ENCODE assay signal across 10 cellular contexts in the genomic region with DNA sequence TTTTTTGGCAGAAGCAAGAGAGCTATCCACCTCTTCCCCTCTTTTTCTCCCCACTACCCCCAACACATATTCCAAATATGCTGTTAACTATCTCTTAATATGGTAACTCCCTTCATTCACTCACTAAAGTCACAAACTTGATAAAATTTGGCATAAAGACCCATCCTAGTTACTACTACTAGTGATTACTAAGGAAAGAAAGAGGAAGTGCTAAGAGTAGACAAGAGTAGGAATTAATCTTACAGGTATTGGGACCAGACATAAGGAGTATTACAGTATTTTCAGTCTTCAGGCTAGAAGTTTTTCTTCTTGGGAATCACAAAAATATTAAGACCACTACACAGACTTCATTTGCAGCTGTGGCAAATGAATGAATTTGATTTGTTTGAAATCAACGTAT. TPM values are rescaled to one million over a fixed set of nuclear protein-coding genes. Genes with fewer than 3 reads are reported as not detected.
DNase-seq lines count a peak whose midpoint lies in the region; ATAC-seq lines count a peak whose summit lies in the region.
"Had no signal": no experiment of that assay in that cellular context is flagged by ENCODE, and none has a peak within 500 bp of the region (broad histone marks: within the 10 kb centered on the region; RNA-seq: fewer than 3 reads in every experiment).

No MANE protein-coding gene starts in this region.

- no peak overlapping the region; the same call in 1 of the 2 replicates for H3K9ac ChIP-seq in HUES64 (ENCODE audit: low read depth, low read length)
- H3K9ac ChIP-seq in muscle layer of colon (ENCODE audit: low read length) = no peak overlapping the region

- ATAC-seq in GM19452 (IDR thresholded peaks at IDR 0.05; ENCODE audit: unreplicated experiment) (no peak), esophagus mucosa (no peak)

- DNase-seq in dermis blood vessel endothelial cell = peak; percentile 26
- no peak for DNase-seq in ureter (ENCODE audit: low spot score)
- no peak for DNase-seq in NCI-H1105 (lab: John Stamatoyannopoulos, UW)
- DNase-seq: activated CD4-positive, alpha-beta T cell treated with anti-CD3 and anti-CD28 coated beads for 1 hour had no signal

- H3K79me2 ChIP-seq in ACC112 (ENCODE audit: control insufficient read depth, insufficient read depth, low read length, unreplicated experiment) = peaks cover 55% of the 10 kb centered on the region

- H3K4me1 ChIP-seq in ACC112 (ENCODE audit: control insufficient read depth, insufficient read depth, low read length, unreplicated experiment) = peaks cover 39% of the 10 kb centered on the region
- H3K4me1 ChIP-seq in HUES64 (ENCODE audit: insufficient read depth, low read length) = peaks cover 39% of the 10 kb centered on the region
- H3K4me1 ChIP-seq in muscle layer of colon (ENCODE audit: insufficient read depth, low read length) = peaks cover 13% of the 10 kb centered on the region
- H3K4me1 ChIP-seq: BE2C had no signal

- WGBS in HUES64 = 94% methylated on average over 1 of the region's 1 CpG

- H2AFZ ChIP-seq in ACC112 (ENCODE audit: low read length, unreplicated experiment) = peak overlapping the region; percentile 59

- H3K27me3 ChIP-seq in ACC112 (ENCODE audit: insufficient read depth, low read length) = no peaks in the 10 kb centered on the region
- peaks cover 5% of the 10 kb centered on the region; the same call in 1 of the 2 replicates for H3K27me3 ChIP-seq in HUES64 (ENCODE audit: insufficient read depth, low read length)
- H3K27me3 ChIP-seq in muscle layer of colon (ENCODE audit: control insufficient read depth in 1 of 2, insufficient read depth in 2 of 2, low read length in 2 of 2) = no peaks in the 10 kb centered on the region
- H3K27me3 ChIP-seq: BE2C had no signal

- H3K27ac ChIP-seq in ACC112 (ENCODE audit: low read depth, low read length) (peak overlapping the region; percentile 90), HUES64 (ENCODE audit: low read depth, low read length) (no peak overlapping the region), muscle layer of colon (ENCODE audit: low read depth, low read length) (peak overlapping the region; percentile 4)

- H3K4me3 ChIP-seq in ACC112 (ENCODE audit: low read depth, low read length) = peak overlapping the region; percentile 87
- peak overlapping the region; percentile 62; the same call in 1 of the 2 replicates for H3K4me3 ChIP-seq in HUES64 (ENCODE audit: low read length)
- H3K4me3 ChIP-seq in muscle layer of colon (ENCODE audit: low read depth in 1 of 2, low read length in 2 of 2) = peak overlapping the region in 1 of 2 donors; percentile 96

- H3K9me3 ChIP-seq in HUES64 (ENCODE audit: insufficient read depth, low read depth, low read length) (no peaks in the 10 kb centered on the region), muscle layer of colon (ENCODE audit: low read length) (no peaks in the 10 kb centered on the region)
- H3K9me3 ChIP-seq: BE2C had no signal

- no peaks in the 10 kb centered on the region for H3K36me3 ChIP-seq in ACC112 (ENCODE audit: insufficient read depth, low read length)
- H3K36me3 ChIP-seq in HUES64 (ENCODE audit: insufficient read depth, low read length) = no peaks in the 10 kb centered on the region
- H3K36me3 ChIP-seq in muscle layer of colon (ENCODE audit: insufficient read depth, low read length) = no peaks in the 10 kb centered on the region
- H3K36me3 ChIP-seq: BE2C had no signal

RNA-seq across cellular contexts. Expression of a gene that starts 2.2 kb away (rescaled TPM):
- 0.90 TPM for polyA plus RNA-seq in HUES64 (2013, experiment 1 of 2)
- polyA plus RNA-seq in HUES64 (2013, experiment 2 of 2) = 2.7 TPM
- total RNA-seq in dermis blood vessel endothelial cell = 47.0 and 52.4 TPM in 2 replicates
- 2.6 TPM for total RNA-seq in ureter
- 1.2 TPM for total RNA-seq in esophagus mucosa

Comparison
In these comparisons a context has a peak if more than half of its experiments do, and no peak if none do; other contexts are left out.
1. RNA of a gene that starts 2.2 kb away (total RNA-seq): 47.0 to 52.4 TPM in dermis blood vessel endothelial cell; 2.6 TPM in ureter (single experiment) and 1.2 TPM in esophagus mucosa (single experiment); every median in the first group is over 10 times any median in the second.